ENCODE assay signal across 8 cellular contexts in the genomic region with DNA sequence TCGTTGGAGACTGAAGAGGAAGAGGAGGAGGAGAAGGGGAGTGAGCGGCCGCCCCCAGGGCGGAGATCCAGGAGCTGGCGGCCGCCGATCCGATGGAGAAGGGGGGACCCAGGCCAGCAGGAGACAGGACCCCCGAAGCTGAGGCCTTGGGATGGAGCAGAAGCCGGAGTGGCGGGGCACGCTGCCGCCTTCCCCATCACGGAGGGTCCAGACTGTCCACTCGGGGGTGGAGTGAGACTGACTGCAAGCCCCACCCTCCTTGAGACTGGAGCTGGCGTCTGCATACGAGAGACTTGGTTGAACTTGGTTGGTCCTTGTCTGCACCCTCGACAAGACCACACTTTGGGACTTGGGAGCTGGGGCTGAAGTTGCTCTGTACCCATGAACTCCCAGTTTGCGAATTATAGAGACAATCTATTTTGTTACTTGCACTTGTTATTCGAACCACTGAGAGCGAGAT. TPM values are rescaled to one million over a fixed set of nuclear protein-coding genes. Genes with fewer than 3 reads are reported as not detected.
A peak's percentile ranks its signal among the peaks of the same experiment; 100 is the strongest.
DNase-seq lines count a peak whose midpoint lies in the region; ATAC-seq and TF ChIP-seq lines count a peak whose summit lies in the region.

No MANE protein-coding gene starts in this region.

- peak in 1 of 2 donors; percentile 12 for TF ChIP-seq POLR2A in heart left ventricle (IDR thresholded peaks at IDR 0.05)

- H3K9me3 Mint-ChIP-seq in activated naive CD4-positive, alpha-beta T cell treated with anti-CD3 and anti-CD28 coated beads, Interleukin-2, amount 10 ng/mL, durations not matched to agents 7 days and 5 days, result peaks cover 5% of the 10 kb centered on the region

- ATAC-seq in heart left ventricle (peak in 1 of 4 donors; percentile 6), HG02970 (IDR thresholded peaks at IDR 0.05; ENCODE audit: low FRiP score, unreplicated experiment) (no peak)

- peak overlapping the region; percentile 100 for H3K4me3 ChIP-seq in ACC112 (ENCODE audit: low read depth, low read length)
- H3K4me3 ChIP-seq in heart left ventricle, result peak overlapping the region; percentile 60 to 98 (median 88)
- H3K4me3 ChIP-seq in rectal smooth muscle tissue (ENCODE audit: low read length), result peak overlapping the region; percentile 100

- H3K36me3 ChIP-seq in ACC112 (ENCODE audit: insufficient read depth, low read length) (peaks cover 21% of the 10 kb centered on the region), heart left ventricle (peaks cover 0 to 14% (median 0%) of the 10 kb centered on the region in 9 donors), rectal smooth muscle tissue (ENCODE audit: control insufficient read depth, insufficient read depth, low read length) (no peaks in the 10 kb centered on the region)

- H3K9me3 ChIP-seq in heart left ventricle, result peaks cover 0 to 8% (median under 1%) of the 10 kb centered on the region in 12 donors

- H3K4me3 Mint-ChIP-seq in activated naive CD4-positive, alpha-beta T cell treated with anti-CD3 and anti-CD28 coated beads, Interleukin-2, amount 10 ng/mL, durations not matched to agents 7 days and 5 days, result peak overlapping the region; percentile 89

- H3K9ac ChIP-seq in rectal smooth muscle tissue (ENCODE audit: low read length), result peak overlapping the region; percentile 41

- peaks cover 7% of the 10 kb centered on the region for H3K27me3 Mint-ChIP-seq in activated naive CD4-positive, alpha-beta T cell treated with anti-CD3 and anti-CD28 coated beads, Interleukin-2, amount 10 ng/mL, durations not matched to agents 7 days and 5 days

- intact Hi-C loops in heart left ventricle (cut with DNase I), result loop anchor here in 9 of 10 donors (1.0 to 5.0 kb wide), 9 partner anchors 17 to 125 kb away; no protein-coding TSS in a partner anchor

- no peak overlapping the region for H2AFZ ChIP-seq in ACC112 (ENCODE audit: low read length, unreplicated experiment)

- peaks cover 32% of the 10 kb centered on the region for H3K79me2 ChIP-seq in ACC112 (ENCODE audit: control insufficient read depth, insufficient read depth, low read length, unreplicated experiment)

- H3K27ac Mint-ChIP-seq in activated naive CD4-positive, alpha-beta T cell treated with anti-CD3 and anti-CD28 coated beads, Interleukin-2, amount 10 ng/mL, durations not matched to agents 7 days and 5 days, result peak overlapping the region; percentile 92

- H3K27ac ChIP-seq in ACC112 (ENCODE audit: low read depth, low read length) (peak overlapping the region; percentile 82), heart left ventricle (peak overlapping the region; percentile 82 to 96 (median 91)), rectal smooth muscle tissue (ENCODE audit: low read depth, low read length) (peak overlapping the region; percentile 98)

- H3K36me3 Mint-ChIP-seq in activated naive CD4-positive, alpha-beta T cell treated with anti-CD3 and anti-CD28 coated beads, Interleukin-2, amount 10 ng/mL, durations not matched to agents 7 days and 5 days, result peaks cover 21% of the 10 kb centered on the region

- 21 to 33% (median 27%) methylated on average over 16 to 21 of the region's 21 CpGs for WGBS in heart left ventricle, 4 donors

- H3K4me1 ChIP-seq in ACC112 (ENCODE audit: control insufficient read depth, insufficient read depth, low read length, unreplicated experiment), result no peaks in the 10 kb centered on the region
- peaks cover 4 to 42% (median 28%) of the 10 kb centered on the region in 12 donors for H3K4me1 ChIP-seq in heart left ventricle
- H3K4me1 ChIP-seq in rectal smooth muscle tissue (ENCODE audit: control insufficient read depth, insufficient read depth, low read length), result peaks cover 5% of the 10 kb centered on the region

- CTCF ChIA-PET in activated naive CD4-positive, alpha-beta T cell treated with anti-CD3 and anti-CD28 coated beads, Interleukin-2, amount 10 ng/mL, durations not matched to agents 7 days and 5 days (lab: Charles Lee), result interaction anchor here (0.6 to 4.2 kb wide), 11 partner anchors 10 to 495 kb away, joined by 3 to 63 read pairs (median 6); no protein-coding TSS in a partner anchor

- peaks cover 34% of the 10 kb centered on the region for H3K4me1 Mint-ChIP-seq in activated naive CD4-positive, alpha-beta T cell treated with anti-CD3 and anti-CD28 coated beads, Interleukin-2, amount 10 ng/mL, durations not matched to agents 7 days and 5 days

- DNase-seq in HT1080 (ENCODE audit: low read depth), result peak; percentile 50
- peak; percentile 49 for DNase-seq in activated naive CD4-positive, alpha-beta T cell treated with anti-CD3 and anti-CD28 coated beads, Interleukin-2, amount 10 ng/mL, durations not matched to agents 7 days and 5 days
- DNase-seq in heart left ventricle, result peak in 3 of 5 donors; percentile 56 to 70 (median 56)
- DNase-seq in NCI-H446 (lab: John Stamatoyannopoulos, UW), result no peak
- no peak for DNase-seq in HPDE6-E6E7 (ENCODE audit: extremely low spot score)

- no peak for TF ChIP-seq CTCF in heart left ventricle (IDR thresholded peaks at IDR 0.05)

- H3K27me3 ChIP-seq in ACC112 (ENCODE audit: insufficient read depth, low read length) (no peaks in the 10 kb centered on the region), heart left ventricle (no peaks in the 10 kb centered on the region), rectal smooth muscle tissue (ENCODE audit: control insufficient read depth, insufficient read depth, low read length) (no peaks in the 10 kb centered on the region)

RNA-seq across cellular contexts. Expression of a gene that starts 1.8 kb away (rescaled TPM):
- total RNA-seq in HT1080 (2014; rRNA removed; shearing (Covaris generic)), result 40.0 and 53.1 TPM in 2 replicates
- polyA plus RNA-seq in HT1080 (2015; cell fraction: cytosol; rRNA removed), result 40.7 and 47.0 TPM in 2 replicates
- 77.7 and 96.6 TPM in 2 replicates for polyA plus RNA-seq in HT1080 (2015; cell fraction: nucleus; rRNA removed)
- total RNA-seq in heart left ventricle, result 100 to 1,000 TPM in 2 of 9 donors, 10 to 100 TPM in 7; 20.3 to 155 (median 46.6) TPM
- polyA plus RNA-seq in heart left ventricle, result 10 to 100 TPM; 67.2 to 68.4 TPM

RNA-seq across cellular contexts. Expression of a gene that starts 21.0 kb away (rescaled TPM):
- 249 and 268 TPM in 2 replicates for total RNA-seq in HT1080 (2014; rRNA removed; shearing (Covaris generic))
- 158 and 169 TPM in 2 replicates for polyA plus RNA-seq in HT1080 (2015; cell fraction: cytosol; rRNA removed)
- polyA plus RNA-seq in HT1080 (2015; cell fraction: nucleus; rRNA removed), result 162 and 164 TPM in 2 replicates
- total RNA-seq in heart left ventricle, result 10 to 100 TPM in 7 of 9 donors, 1 to 10 TPM in 2; 6.6 to 22.2 (median 13.8) TPM
- polyA plus RNA-seq in heart left ventricle, result 10 to 100 TPM in 1 of 2 donors, 1 to 10 TPM in 1; 9.3 to 33.0 TPM

RNA-seq across cellular contexts. Expression of a gene that starts 50.4 kb away (rescaled TPM):
- total RNA-seq in HT1080 (2014; rRNA removed; shearing (Covaris generic)), result 115 and 124 TPM in 2 replicates
- polyA plus RNA-seq in HT1080 (2015; cell fraction: cytosol; rRNA removed), result 60.9 and 71.3 TPM in 2 replicates
- polyA plus RNA-seq in HT1080 (2015; cell fraction: nucleus; rRNA removed), result 28.4 and 32.7 TPM in 2 replicates
- 10 to 100 TPM; 27.4 to 78.4 (median 62.6) TPM for total RNA-seq in heart left ventricle
- 10 to 100 TPM; 75.4 to 98.5 TPM for polyA plus RNA-seq in heart left ventricle

Comparison
In these comparisons a context has a peak if more than half of its experiments do, and no peak if none do; other contexts are left out.
1. DNase-seq: peak in HT1080 (single experiment), activated naive CD4-positive, alpha-beta T cell treated with anti-CD3 and anti-CD28 coated beads, Interleukin-2, amount 10 ng/mL, durations not matched to agents 7 days and 5 days (single experiment) and heart left ventricle (3 of 5); none in NCI-H446 (0 of 2) and HPDE6-E6E7 (single experiment).
2. RNA of a gene that starts 21.0 kb away (total RNA-seq): 249 to 268 TPM in HT1080; 6.6 to 22.2 TPM in heart left ventricle; every median in the first group is over 10 times any median in the second.
3. Peak in every context shown above with its lines, with median percentiles within 50 percentile points of each other: H3K27ac ChIP-seq and H3K4me3 ChIP-seq.